ENCODE assay signal across 8 cellular contexts in genomic region chr4:2468464-2469191, GRCh38. TPM values are rescaled to one million over a fixed set of nuclear protein-coding genes. Genes with fewer than 3 reads are reported as not detected.
DNase-seq lines count a peak whose midpoint lies in the region; ATAC-seq and TF ChIP-seq lines count a peak whose summit lies in the region.

TSS of gene RNF4 (plus strand) at chr4:2469106. CDS start at chr4:2490494, 21,388 bp downstream.

- peaks cover 58% of the 10 kb centered on the region for H3K79me2 ChIP-seq in osteoblast (ENCODE audit: insufficient read depth, low read length)

- H3K9me3 Mint-ChIP-seq in activated naive CD4-positive, alpha-beta T cell treated with anti-CD3 and anti-CD28 coated beads, Interleukin-2, amount 50 U/mL, for 72 hours = no peaks in the 10 kb centered on the region

- peaks cover 27% of the 10 kb centered on the region for H4K20me1 ChIP-seq in osteoblast (ENCODE audit: insufficient read depth, low read length)

- peak within 1 kb of the TSS; percentile 85 for H3K4me2 ChIP-seq in osteoblast (ENCODE audit: insufficient read depth, low read length)

- ATAC-seq in HG02610 (IDR thresholded peaks at IDR 0.05; ENCODE audit: unreplicated experiment) = peak; percentile 80
- peak; percentile 82 to 89 for ATAC-seq in activated naive CD4-positive, alpha-beta T cell treated with anti-CD3 and anti-CD28 coated beads, Interleukin-2, amount 50 U/mL, for 72 hours
- peak; percentile 98 for ATAC-seq in thoracic aorta (ENCODE audit: insufficient number of reproducible peaks, low FRiP score, low read depth)

- H3K36me3 Mint-ChIP-seq in activated naive CD4-positive, alpha-beta T cell treated with anti-CD3 and anti-CD28 coated beads, Interleukin-2, amount 50 U/mL, for 72 hours = peaks cover 38 to 50% of the 10 kb centered on the region in 2 donors

- no peaks in the 10 kb centered on the region for H3K27me3 ChIP-seq in osteoblast (ENCODE audit: insufficient read depth, low read length)
- no peaks in the 10 kb centered on the region for H3K27me3 ChIP-seq in thoracic aorta (replicated peaks; ENCODE audit: insufficient read depth)

- H3K27ac Mint-ChIP-seq in activated naive CD4-positive, alpha-beta T cell treated with anti-CD3 and anti-CD28 coated beads, Interleukin-2, amount 50 U/mL, for 72 hours = peak within 1 kb of the TSS; percentile 98 to 100

- peak; percentile 98 for DNase-seq in NCI-H1092 treated with DMSO at 0.1 percent for 48 hours (lab: John Stamatoyannopoulos, UW)
- DNase-seq in SKM-1 (lab: John Stamatoyannopoulos, UW; ENCODE audit: unreplicated experiment) = peak; percentile 99
- DNase-seq in activated naive CD4-positive, alpha-beta T cell treated with anti-CD3 and anti-CD28 coated beads, Interleukin-2, amount 50 U/mL, for 72 hours (ENCODE audit: low spot score in 2 of 2) = peak; percentile 92 to 95
- DNase-seq in glomerular visceral epithelial cell (ENCODE audit: extremely low spot score) = peak; percentile 98
- peak; percentile 99 for DNase-seq in osteoblast (ENCODE audit: insufficient read length, low spot score, missing footprints)
- peak; percentile 88 for DNase-seq in thoracic aorta (ENCODE audit: low spot score)

- H3K4me1 ChIP-seq in osteoblast (ENCODE audit: insufficient read depth, low read length) (peaks cover 15% of the 10 kb centered on the region), thoracic aorta (ENCODE audit: control insufficient read depth in 1 of 2, low read depth in 2 of 2) (peaks cover 14 to 24% of the 10 kb centered on the region in 2 donors)

- H3K27ac ChIP-seq in osteoblast (ENCODE audit: low read depth, low read length) (peak within 1 kb of the TSS; percentile 85), thoracic aorta (peak within 1 kb of the TSS; percentile 90 to 91)

- TF ChIP-seq CTCF in osteoblast (IDR thresholded peaks at IDR 0.05; ENCODE audit: extremely low read depth, low read depth, low read length) = no peak
- TF ChIP-seq CTCF in thoracic aorta (IDR thresholded peaks at IDR 0.05) = no peak

- H3K9me3 ChIP-seq in osteoblast (ENCODE audit: low read depth, low read length) (no peaks in the 10 kb centered on the region), thoracic aorta (no peaks in the 10 kb centered on the region)

- peaks cover 19% of the 10 kb centered on the region for H3K36me3 ChIP-seq in osteoblast (ENCODE audit: insufficient read depth, low read length)
- peaks cover 12% of the 10 kb centered on the region for H3K36me3 ChIP-seq in thoracic aorta

- H2AFZ ChIP-seq in osteoblast (ENCODE audit: low read length) = peak within 1 kb of the TSS; percentile 92

- peak within 1 kb of the TSS; percentile 100 for H3K4me3 ChIP-seq in GM08714 (ENCODE audit: low read length)
- peak within 1 kb of the TSS; percentile 91 for H3K4me3 ChIP-seq in osteoblast (ENCODE audit: insufficient read depth, low read length)
- H3K4me3 ChIP-seq in thoracic aorta = peak within 1 kb of the TSS; percentile 97

RNA-seq across cellular contexts. Expression of gene RNF4, which starts in this region (rescaled TPM):
- total RNA-seq in activated naive CD4-positive, alpha-beta T cell treated with anti-CD3 and anti-CD28 coated beads, Interleukin-2, amount 50 U/mL, for 72 hours = 10 to 100 TPM; 76.0 to 91.1 TPM
- 68.8 and 76.0 TPM in 2 replicates for total RNA-seq in osteoblast
- total RNA-seq in thoracic aorta = 10 to 100 TPM; 29.8 to 83.1 TPM

Comparison
In these comparisons a context has a peak if more than half of its experiments do, and no peak if none do; other contexts are left out.
1. Peak in every context shown above with its lines: DNase-seq, ATAC-seq, H3K4me3 ChIP-seq and H3K27ac ChIP-seq.